In genomic region chr21:44805859-44806258, GRCh38 we compare ENCODE assay signal across 2 cellular contexts.
TF ChIP-seq lines count a peak whose summit lies in the region.

No MANE protein-coding gene starts in this region.

TF ChIP-seq in HepG2, 621 proteins besides CTCF, POLR2A, EP300 and RAD21:
- no peak for TF ChIP-seq E2F2 (CRISPR knock-in tag; IDR thresholded peaks at IDR 0.05; ENCODE audit: borderline replicate concordance)
- peak; percentile 50; the same call in 1 of the 2 replicates for TF ChIP-seq MAFF (IDR thresholded peaks at IDR 0.05; ENCODE audit: low read depth, low read length)
- TF ChIP-seq SP1 (IDR thresholded peaks at IDR 0.05) = no peak
- no peak for TF ChIP-seq SP1 (CRISPR knock-in tag; IDR thresholded peaks at IDR 0.05)
- no peak for TF ChIP-seq ZNF670 (CRISPR knock-in tag; IDR thresholded peaks at IDR 0.05; ENCODE audit: borderline replicate concordance)
- TF ChIP-seq HMG20B (CRISPR knock-in tag; conservative IDR thresholded peaks at IDR 0.05) = no peak
- TF ChIP-seq MAFK (conservative IDR thresholded peaks at IDR 0.05 in 1 of 2, IDR thresholded peaks at IDR 0.05 in 1 of 2; ENCODE audit: low read length in 2 of 2) = peak; percentile 26 to 74; a peak in 2 of 4 replicates
- no peak for TF ChIP-seq ZNF256 (CRISPR knock-in tag; conservative IDR thresholded peaks at IDR 0.05)
TF ChIP-seq in HepG2: peak in this region for 2.

TF ChIP-seq in K562, 482 proteins besides CTCF, POLR2A, EP300 and RAD21:
- TF ChIP-seq MAFG (tag; conservative IDR thresholded peaks at IDR 0.05) = peak; percentile 53
- no peak for TF ChIP-seq XRCC3 (IDR thresholded peaks at IDR 0.05)
- peak; percentile 66 for TF ChIP-seq C11orf30 (IDR thresholded peaks at IDR 0.05; ENCODE audit: low read depth)
- TF ChIP-seq ZNF316 (IDR thresholded peaks at IDR 0.05) = peak; percentile 80
